In the genomic region with DNA sequence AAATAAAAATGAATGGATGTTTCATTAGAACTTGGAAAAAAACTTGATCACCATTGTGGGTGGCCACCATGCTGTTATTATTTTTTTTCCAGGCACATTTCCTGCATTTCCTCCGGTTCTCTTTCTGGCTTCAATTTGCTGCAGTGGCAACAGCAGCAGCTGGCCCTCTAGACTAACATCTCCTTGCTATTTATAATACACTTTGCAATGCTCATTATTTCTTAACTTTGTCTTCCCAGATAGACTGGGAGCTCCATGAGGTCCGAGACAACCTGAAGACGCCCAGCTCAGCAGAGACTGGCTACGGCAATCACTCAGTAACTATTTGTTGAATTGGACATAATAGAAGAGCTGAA, we compare ENCODE assay signal across 18 cellular contexts. TPM values are rescaled to one million over a fixed set of nuclear protein-coding genes. Genes with fewer than 3 reads are reported as not detected.
DNase-seq lines count a peak whose midpoint lies in the region; FAIRE-seq and TF ChIP-seq lines count a peak whose summit lies in the region.
"Had no signal": no experiment of that assay in that cellular context is flagged by ENCODE, and none has a peak within 500 bp of the region (broad histone marks: within the 10 kb centered on the region; RNA-seq: fewer than 3 reads in every experiment).

No MANE protein-coding gene starts in this region.

- H3K4me2 ChIP-seq in OCI-LY7 (ENCODE audit: low read length) = no peak overlapping the region

- H3K4me3 ChIP-seq in ACC112 (ENCODE audit: low read depth, low read length) (peak overlapping the region; percentile 39; the same call in 1 of the 2 replicates), OCI-LY7 (ENCODE audit: low read depth, low read length, poor library complexity, severe bottlenecking) (no peak overlapping the region), epithelial cell of proximal tubule (ENCODE audit: low read depth, low read length) (peak overlapping the region; percentile 21)
- H3K4me3 ChIP-seq: lung, upper lobe of left lung had no signal

- H3K36me3 ChIP-seq in ACC112 (ENCODE audit: insufficient read depth, low read length) (no peaks in the 10 kb centered on the region), OCI-LY7 (ENCODE audit: insufficient read depth, low read length) (no peaks in the 10 kb centered on the region)
- H3K36me3 ChIP-seq: upper lobe of left lung had no signal

- no peaks in the 10 kb centered on the region for H4K20me1 ChIP-seq in OCI-LY7 (ENCODE audit: insufficient read depth, low read length)

- CTCF ChIA-PET in OCI-LY7 (lab: Charles Lee; ENCODE audit: unreplicated experiment) = interaction anchor here (0.9 kb wide), 1 partner anchor 45 kb away, joined by 4 read pairs; no protein-coding TSS in a partner anchor

- intact Hi-C loops in OCI-LY7 (cut with micrococcal nuclease; ENCODE audit: unreplicated experiment) = loop anchor here (2.0 kb wide), 1 partner anchor 52 kb away; no protein-coding TSS in a partner anchor

- FAIRE-seq in D721Med (lab: Jason Lieb, UNC) = no peak

- no peak for DNase-seq in OCI-LY7 (ENCODE audit: low spot score)
- no peak for DNase-seq in epithelial cell of proximal tubule (ENCODE audit: low read depth)
- DNase-seq in nephron progenitor cell = no peak
- DNase-seq in COLO829 (ENCODE audit: low spot score) = no peak
- DNase-seq in iPS-NIHi11 (ENCODE audit: low spot score) = no peak
- DNase-seq in D721Med (ENCODE audit: insufficient read length, low spot score) = no peak
- DNase-seq in NCI-H1417 treated with DMSO at 0.1 percent for 48 hours (lab: John Stamatoyannopoulos, UW) = no peak
- DNase-seq: activated B cell treated with CpG ODN at 0.5 μM for 24 hours; activated T-cell treated with anti-CD3 and anti-CD28 coated beads, Interleukin-2, amount 50 U/mL, for 24 hours; DMS79 treated with DMSO at 0.1 percent for 48 hours; hippocampal formation; KBM-7; NCI-H2029 treated with DMSO at 0.1 percent for 48 hours; nucleus accumbens; stimulated activated CD4-positive, alpha-beta T cell treated with anti-CD3 and anti-CD28 coated beads, Interleukin-15, amount 100 ng/mL, for 24 hours; upper lobe of left lung had no signal

- H3K27ac ChIP-seq in ACC112 (ENCODE audit: low read depth, low read length) = peak overlapping the region; percentile 73
- H3K27ac ChIP-seq in OCI-LY7 (ENCODE audit: low read depth, low read length, poor library complexity, severe bottlenecking) = no peak overlapping the region

- peaks cover 11% of the 10 kb centered on the region for H3K36me3 Mint-ChIP-seq in nephron progenitor cell (ENCODE audit: low read depth)

- no TSS peak for BruUV-seq in OCI-LY7 (replicated peaks; lab: Mats Ljungman, UMichigan)

- H3K27me3 Mint-ChIP-seq in nephron progenitor cell (ENCODE audit: low read depth, poor library complexity) = no peaks in the 10 kb centered on the region
- H3K27me3 Mint-ChIP-seq: activated B cell treated with CpG ODN at 0.5 μM for 24 hours; activated T-cell treated with anti-CD3 and anti-CD28 coated beads, Interleukin-2, amount 50 U/mL, for 24 hours had no signal

- POLR2A ChIA-PET in OCI-LY7 (lab: Charles Lee) = interaction anchor here (0.6 to 1.7 kb wide), 6 partner anchors 9 to 380 kb away, joined by 3 to 9 read pairs (median 4); no protein-coding TSS in a partner anchor

- H3K4me3 Mint-ChIP-seq in nephron progenitor cell = no peak overlapping the region
- H3K4me3 Mint-ChIP-seq: activated B cell treated with CpG ODN at 0.5 μM for 24 hours; activated T-cell treated with anti-CD3 and anti-CD28 coated beads, Interleukin-2, amount 50 U/mL, for 24 hours had no signal

- H3K79me2 ChIP-seq in ACC112 (ENCODE audit: control insufficient read depth, insufficient read depth, low read length, unreplicated experiment) (no peaks in the 10 kb centered on the region), OCI-LY7 (ENCODE audit: insufficient read depth, low read depth, low read length) (no peaks in the 10 kb centered on the region)

- no peaks in the 10 kb centered on the region for H3K9me3 ChIP-seq in OCI-LY7 (ENCODE audit: low read length)
- H3K9me3 ChIP-seq: upper lobe of left lung had no signal

- TF ChIP-seq CTCF in OCI-LY7 (conservative IDR thresholded peaks at IDR 0.05; ENCODE audit: low read length) (no peak), epithelial cell of proximal tubule (conservative IDR thresholded peaks at IDR 0.05; ENCODE audit: low read depth, low read length) (no peak), nephron progenitor cell (IDR thresholded peaks at IDR 0.05) (no peak), D721Med (IDR thresholded peaks at IDR 0.05; ENCODE audit: insufficient read depth, missing control alignments) (no peak)

- peak overlapping the region; percentile 93 for H2AFZ ChIP-seq in ACC112 (ENCODE audit: low read length, unreplicated experiment)
- H2AFZ ChIP-seq in OCI-LY7 (ENCODE audit: low read length) = peak overlapping the region; percentile 100

- peak overlapping the region; percentile 8 for H3K27ac Mint-ChIP-seq in nephron progenitor cell
- H3K27ac Mint-ChIP-seq: activated B cell treated with CpG ODN at 0.5 μM for 24 hours; activated T-cell treated with anti-CD3 and anti-CD28 coated beads, Interleukin-2, amount 50 U/mL, for 24 hours had no signal

- H3K27me3 ChIP-seq in ACC112 (ENCODE audit: insufficient read depth, low read length) = no peaks in the 10 kb centered on the region
- H3K27me3 ChIP-seq: upper lobe of left lung had no signal

- H3K4me1 Mint-ChIP-seq in nephron progenitor cell = peaks cover 56% of the 10 kb centered on the region

- H3K4me1 ChIP-seq in ACC112 (ENCODE audit: control insufficient read depth, insufficient read depth, low read length, unreplicated experiment) = peaks cover 41% of the 10 kb centered on the region
- peaks cover 11% of the 10 kb centered on the region for H3K4me1 ChIP-seq in OCI-LY7 (ENCODE audit: insufficient read depth, low read length, poor library complexity, severe bottlenecking)

- H3K9me2 ChIP-seq in OCI-LY7 (ENCODE audit: insufficient read depth, low read length) = no peaks in the 10 kb centered on the region

- H3K9me3 Mint-ChIP-seq in nephron progenitor cell = no peaks in the 10 kb centered on the region
- H3K9me3 Mint-ChIP-seq: activated B cell treated with CpG ODN at 0.5 μM for 24 hours had no signal

RNA-seq across cellular contexts. Expression of a gene that starts 53.4 kb away (rescaled TPM):
- 180 and 210 TPM in 2 replicates for total RNA-seq in OCI-LY7 (2014; rRNA removed; shearing (Covaris generic))
- total RNA-seq in OCI-LY7 (2022) = 206 and 227 TPM in 2 replicates
- 226 and 313 TPM in 2 replicates for total RNA-seq in epithelial cell of proximal tubule
